In the genomic region with DNA sequence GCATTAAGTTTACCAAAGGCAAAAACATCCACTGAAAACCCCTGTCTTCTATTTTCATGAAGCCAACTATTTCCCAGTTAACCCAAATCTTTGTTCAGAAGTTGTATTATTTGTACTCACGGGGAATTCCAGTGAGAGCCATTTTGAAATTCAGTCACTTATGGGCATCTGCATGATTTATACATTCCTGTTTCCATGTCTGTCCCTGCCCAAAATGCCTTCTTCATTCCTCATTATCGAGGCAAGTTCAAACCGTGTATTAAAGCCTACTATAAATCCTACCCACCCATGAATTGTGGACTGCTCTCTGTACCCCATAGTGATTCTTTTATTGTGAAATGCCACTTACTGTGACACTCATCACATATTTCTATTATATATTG, we compare ENCODE assay signal across 28 cellular contexts.
"Had no signal": no experiment of that assay in that cellular context is flagged by ENCODE, and none has a peak within 500 bp of the region (broad histone marks: within the 10 kb centered on the region; RNA-seq: fewer than 3 reads in every experiment).

No MANE protein-coding gene starts in this region.

- H3K4me3 ChIP-seq: breast epithelium, left lung, lower lobe of right lung, pancreas, prostate gland, vagina had no signal

- DNase-seq: activated B cell treated with CpG ODN at 0.5 μM for 24 hours; activated CD4-positive, alpha-beta T cell treated with anti-CD3 and anti-CD28 coated beads, Interleukin-2, amount 50 U/mL, for 1 hour; activated CD8-positive, alpha-beta memory T cell treated with anti-CD3 and anti-CD28 coated beads, Interleukin-2, amount 10 ng/mL, durations not matched to agents 7 days and 5 days; activated CD8-positive, alpha-beta T cell treated with anti-CD3 and anti-CD28 coated beads, Interleukin-2, amount 10 ng/mL, durations not matched to agents 7 days and 5 days; activated naive CD8-positive, alpha-beta T cell treated with anti-CD3 and anti-CD28 coated beads, Interleukin-2, amount 50 U/mL, for 24 hours; activated T-cell treated with anti-CD3 and anti-CD28 coated beads, Interleukin-2, amount 50 U/mL, for 48 hours; amygdala; erythroblast; head of caudate nucleus; hypothalamus; kidney glomerular epithelial cell; left lung; lower lobe of right lung; naive B cell; pancreas; retina; small intestine; stimulated activated CD4-positive, alpha-beta T cell treated with anti-CD3 and anti-CD28 coated beads, Interleukin-1b, Interleukin-23, amount 100 ng/mL, for 48 hours; stimulated activated CD4-positive, alpha-beta T cell treated with anti-CD3 and anti-CD28 coated beads, Interleukin-4, amount 100 ng/mL, for 4 hours; stimulated activated CD8-positive, alpha-beta memory T cell treated with anti-CD3 and anti-CD28 coated beads, Interleukin-4, amount 100 ng/mL, for 48 hours; stimulated activated naive CD8-positive, alpha-beta T cell treated with anti-CD3 and anti-CD28 coated beads, Interleukin-15, amount 100 ng/mL, for 72 hours; substantia nigra; T-helper 1 cell had no signal

- H3K27me3 ChIP-seq: breast epithelium, left lung, pancreas, vagina had no signal

- H3K27ac ChIP-seq: breast epithelium, left lung, lower lobe of right lung, pancreas, prostate gland, vagina had no signal

- ATAC-seq: activated CD8-positive, alpha-beta memory T cell treated with anti-CD3 and anti-CD28 coated beads, Interleukin-2, amount 10 ng/mL, durations not matched to agents 7 days and 5 days; activated CD8-positive, alpha-beta T cell treated with anti-CD3 and anti-CD28 coated beads, Interleukin-2, amount 10 ng/mL, durations not matched to agents 7 days and 5 days; activated naive CD8-positive, alpha-beta T cell treated with anti-CD3 and anti-CD28 coated beads, Interleukin-2, amount 50 U/mL, for 24 hours; left lung; lower lobe of right lung; pancreas; sciatic nerve; stimulated activated memory B cell treated with anti-CD40 and anti-IgM and Interleukin-4, amounts not matched to agents 10 μg/mL and 1 μg/mL and 100 μg/mL, for 72 hours; stimulated activated naive CD8-positive, alpha-beta T cell treated with anti-CD3 and anti-CD28 coated beads, Interleukin-15, amount 100 ng/mL, for 72 hours had no signal

- H3K4me1 ChIP-seq: breast epithelium, left lung, lower lobe of right lung, pancreas, prostate gland, vagina had no signal

- H3K9me3 ChIP-seq: breast epithelium, left lung, lower lobe of right lung, pancreas, prostate gland, vagina had no signal

- H3K36me3 ChIP-seq: breast epithelium, left lung, lower lobe of right lung, pancreas, prostate gland, vagina had no signal
